18 cellular contexts compared by ENCODE assay signal in genomic region chr22:45322873-45323525, GRCh38. TPM values are rescaled to one million over a fixed set of nuclear protein-coding genes. Genes with fewer than 3 reads are reported as not detected.
"Had no signal": no experiment of that assay in that cellular context is flagged by ENCODE, and none has a peak within 500 bp of the region (broad histone marks: within the 10 kb centered on the region; RNA-seq: fewer than 3 reads in every experiment).

No MANE protein-coding gene starts in this region.

- H3K27ac ChIP-seq: lower lobe of right lung, neutrophil, tibial nerve had no signal

- ATAC-seq: activated CD8-positive, alpha-beta memory T cell treated with anti-CD3 and anti-CD28 coated beads, Interleukin-2, amount 10 ng/mL, durations not matched to agents 7 days and 5 days; lower lobe of right lung; right cardiac atrium; stimulated activated memory B cell treated with anti-CD40 and anti-IgM and Interleukin-4, amounts not matched to agents 10 μg/mL and 1 μg/mL and 100 μg/mL, for 72 hours had no signal

- H3K4me3 ChIP-seq: lower lobe of right lung, tibial nerve had no signal

- H3K9me3 ChIP-seq: lower lobe of right lung, neutrophil, tibial nerve had no signal

- H3K4me3 Mint-ChIP-seq: activated CD8-positive, alpha-beta memory T cell treated with anti-CD3 and anti-CD28 coated beads, Interleukin-2, amount 10 ng/mL, durations not matched to agents 7 days and 5 days; activated naive CD8-positive, alpha-beta T cell treated with anti-CD3 and anti-CD28 coated beads for 36 hours; dendritic cell treated with granulocyte-macrophage colony-stimulating factor and Interleukin-4, amounts not matched to agents 40 ng/mL and 50 ng/mL, for 4 days; naive B cell; stimulated activated memory B cell treated with anti-CD40 and anti-IgM and Interleukin-4, amounts not matched to agents 10 μg/mL and 1 μg/mL and 100 μg/mL, for 72 hours had no signal

- DNase-seq: activated CD4-positive, CD25-positive, alpha-beta regulatory T cell treated with anti-CD3 and anti-CD28 coated beads, Interleukin-2, amount 50 U/mL, for 72 hours; activated CD8-positive, alpha-beta memory T cell treated with anti-CD3 and anti-CD28 coated beads, Interleukin-2, amount 10 ng/mL, durations not matched to agents 7 days and 5 days; activated naive CD8-positive, alpha-beta T cell treated with anti-CD3 and anti-CD28 coated beads for 36 hours; cerebellar nuclear complex; erythroblast; hippocampal formation; kidney glomerular epithelial cell; lower lobe of right lung; midbrain; naive B cell; right cardiac atrium; stimulated activated CD4-positive, alpha-beta T cell treated with anti-CD3 and anti-CD28 coated beads, Interleukin-1b, Interleukin-23, amount 100 ng/mL, for 48 hours had no signal

- H3K27ac Mint-ChIP-seq: activated CD8-positive, alpha-beta memory T cell treated with anti-CD3 and anti-CD28 coated beads, Interleukin-2, amount 10 ng/mL, durations not matched to agents 7 days and 5 days; activated naive CD8-positive, alpha-beta T cell treated with anti-CD3 and anti-CD28 coated beads for 36 hours; dendritic cell treated with granulocyte-macrophage colony-stimulating factor and Interleukin-4, amounts not matched to agents 40 ng/mL and 50 ng/mL, for 4 days; stimulated activated memory B cell treated with anti-CD40 and anti-IgM and Interleukin-4, amounts not matched to agents 10 μg/mL and 1 μg/mL and 100 μg/mL, for 72 hours had no signal

- H3K27me3 Mint-ChIP-seq: activated CD8-positive, alpha-beta memory T cell treated with anti-CD3 and anti-CD28 coated beads, Interleukin-2, amount 10 ng/mL, durations not matched to agents 7 days and 5 days; activated naive CD8-positive, alpha-beta T cell treated with anti-CD3 and anti-CD28 coated beads for 36 hours; dendritic cell treated with granulocyte-macrophage colony-stimulating factor and Interleukin-4, amounts not matched to agents 40 ng/mL and 50 ng/mL, for 4 days; naive B cell; stimulated activated memory B cell treated with anti-CD40 and anti-IgM and Interleukin-4, amounts not matched to agents 10 μg/mL and 1 μg/mL and 100 μg/mL, for 72 hours had no signal

RNA-seq across cellular contexts. Expression of gene UPK3A, which starts 38.2 kb away (rescaled TPM):
- total RNA-seq: activated CD8-positive, alpha-beta memory T cell treated with anti-CD3 and anti-CD28 coated beads, Interleukin-2, amount 10 ng/mL, durations not matched to agents 7 days and 5 days; activated naive CD8-positive, alpha-beta T cell treated with anti-CD3 and anti-CD28 coated beads for 36 hours; glomerular endothelial cell; lower lobe of right lung; right cardiac atrium; T-helper 2 cell treated with Interferon-gamma antibody and Interleukin-4, amounts not matched to agents 100 ng/mL and 5 ng/mL, for 36 hours; tibial nerve had no signal
- polyA plus RNA-seq: right cardiac atrium had no signal
